Comparison of ENCODE assay signal across 11 cellular contexts in genomic region chr19:3333020-3333583, GRCh38.
"Had no signal": no experiment of that assay in that cellular context is flagged by ENCODE, and none has a peak within 500 bp of the region (broad histone marks: within the 10 kb centered on the region; RNA-seq: fewer than 3 reads in every experiment).

No MANE protein-coding gene starts in this region.

- H3K4me1 Mint-ChIP-seq: activated CD4-positive, alpha-beta T cell treated with anti-CD3 and anti-CD28 coated beads, Interleukin-2, amount 10 ng/mL, durations not matched to agents 7 days and 5 days had no signal

- H3K9me3 Mint-ChIP-seq: activated CD4-positive, alpha-beta T cell treated with anti-CD3 and anti-CD28 coated beads, Interleukin-2, amount 10 ng/mL, durations not matched to agents 7 days and 5 days; neural progenitor cell; type B pancreatic cell had no signal

- DNase-seq: activated CD4-positive, alpha-beta T cell treated with anti-CD3 and anti-CD28 coated beads, Interleukin-2, amount 10 ng/mL, durations not matched to agents 7 days and 5 days; activated CD4-positive, CD25-positive, alpha-beta regulatory T cell; colonic mucosa; gastrocnemius medialis; left ventricle myocardium superior; ovary; stimulated activated CD4-positive, alpha-beta T cell treated with anti-CD3 and anti-CD28 coated beads, Interleukin-4, amount 100 ng/mL, for 24 hours; T-helper 2 cell had no signal

- H3K4me3 Mint-ChIP-seq: activated CD4-positive, alpha-beta T cell treated with anti-CD3 and anti-CD28 coated beads, Interleukin-2, amount 10 ng/mL, durations not matched to agents 7 days and 5 days; neural progenitor cell; type B pancreatic cell had no signal

- H3K36me3 ChIP-seq: cardiac muscle cell, colonic mucosa, gastrocnemius medialis, neural progenitor cell, ovary had no signal

- H3K4me3 ChIP-seq: cardiac muscle cell, colonic mucosa, gastrocnemius medialis, neural progenitor cell, ovary had no signal

- H3K36me3 Mint-ChIP-seq: neural progenitor cell, type B pancreatic cell had no signal

- ATAC-seq: gastrocnemius medialis, left ventricle myocardium superior had no signal

- H3K27me3 Mint-ChIP-seq: activated CD4-positive, alpha-beta T cell treated with anti-CD3 and anti-CD28 coated beads, Interleukin-2, amount 10 ng/mL, durations not matched to agents 7 days and 5 days had no signal

- H3K27ac Mint-ChIP-seq: activated CD4-positive, alpha-beta T cell treated with anti-CD3 and anti-CD28 coated beads, Interleukin-2, amount 10 ng/mL, durations not matched to agents 7 days and 5 days; neural progenitor cell; type B pancreatic cell had no signal

- H3K4me1 ChIP-seq: neural progenitor cell had no signal

- H3K9me3 ChIP-seq: colonic mucosa, gastrocnemius medialis, ovary had no signal

- H3K27me3 ChIP-seq: colonic mucosa, gastrocnemius medialis, ovary had no signal

- H3K27ac ChIP-seq: cardiac muscle cell, colonic mucosa, gastrocnemius medialis, neural progenitor cell, ovary had no signal
